ENCODE assay signal across 1 cellular context in the genomic region with DNA sequence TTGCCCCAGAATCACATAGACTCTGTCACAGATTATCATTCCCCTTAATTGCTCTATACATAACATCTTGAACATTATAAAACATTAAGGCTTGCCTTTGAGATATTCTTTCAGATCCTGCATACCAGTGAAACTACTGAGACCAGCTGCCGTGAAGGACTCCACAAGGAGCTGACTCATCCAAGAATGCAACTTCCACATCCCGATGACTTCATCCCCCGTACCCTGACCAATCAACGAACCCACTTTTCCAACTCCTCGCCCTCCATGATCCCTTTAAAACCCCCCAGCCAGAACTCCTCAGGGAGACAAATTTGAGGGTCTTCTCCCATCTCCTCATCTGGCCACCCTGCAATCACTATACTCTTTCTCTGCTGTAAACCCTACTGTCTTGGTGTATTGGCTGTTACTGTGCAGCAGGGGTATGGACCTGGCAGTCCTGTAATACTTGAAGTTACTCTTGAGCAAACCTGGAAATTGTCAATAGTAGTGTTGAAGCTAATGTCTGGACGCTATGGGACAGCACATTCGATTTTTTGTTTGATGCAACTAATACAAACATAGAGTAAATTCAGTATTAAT.
TF ChIP-seq lines count a peak whose summit lies in the region.

No MANE protein-coding gene starts in this region.

TF ChIP-seq in endothelial cell of umbilical vein, 7 proteins besides CTCF, POLR2A, EP300 and RAD21 (continued from another document):
- peak; percentile 11 for TF ChIP-seq JUN (IDR thresholded peaks at IDR 0.05; ENCODE audit: borderline replicate concordance, insufficient read depth, insufficient read length, low read depth)
